1 cellular context compared by ENCODE assay signal in genomic region chrX:48816014-48816810, GRCh38.
TF ChIP-seq lines count a peak whose summit lies in the region.

No MANE protein-coding gene starts in this region.

TF ChIP-seq in HepG2, 621 proteins besides CTCF, POLR2A, EP300 and RAD21:
- TF ChIP-seq POLR2AphosphoS5 (IDR thresholded peaks at IDR 0.05; ENCODE audit: low read depth, low read length): no peak
- TF ChIP-seq DNMT1 (CRISPR knock-in tag; IDR thresholded peaks at IDR 0.05): no peak
- no peak for TF ChIP-seq ZNF160 (CRISPR knock-in tag; IDR thresholded peaks at IDR 0.05)
